Comparison of ENCODE assay signal across 8 cellular contexts in genomic region chr11:47399860-47400812, GRCh38. TPM values are rescaled to one million over a fixed set of nuclear protein-coding genes. Genes with fewer than 3 reads are reported as not detected.
A peak's percentile ranks its signal among the peaks of the same experiment; 100 is the strongest.
DNase-seq lines count a peak whose midpoint lies in the region; ATAC-seq and TF ChIP-seq lines count a peak whose summit lies in the region.

No MANE protein-coding gene starts in this region.

- TF ChIP-seq CTCF in WTC11 (IDR thresholded peaks at IDR 0.05), result no peak
- TF ChIP-seq CTCF in neutrophil (IDR thresholded peaks at IDR 0.05), result peak; percentile 24

- H3K27me3 Mint-ChIP-seq in WTC11 (ENCODE audit: low read depth), result no peaks in the 10 kb centered on the region

- H3K27ac ChIP-seq in BLaER1 (peak overlapping the region; percentile 90), neutrophil (peak overlapping the region; percentile 99)

- peak overlapping the region; percentile 77 for H3K9ac ChIP-seq in BLaER1

- ATAC-seq in GM19043 (IDR thresholded peaks at IDR 0.05; ENCODE audit: low read depth, unreplicated experiment) (peak; percentile 39), HG03280 (IDR thresholded peaks at IDR 0.05; ENCODE audit: unreplicated experiment) (peak; percentile 45), WTC11 (peak; percentile 69), esophagus mucosa (peak; percentile 70)

- POLR2A ChIA-PET in WTC11 (lab: Charles Lee), result interaction anchor here (0.6 to 1.5 kb wide), 7 partner anchors 17 to 579 kb away, joined by 3 to 10 read pairs (median 5); partner anchors contain the start of gene NR1H3

- no peaks in the 10 kb centered on the region for H3K9me3 ChIP-seq in BLaER1
- no peaks in the 10 kb centered on the region for H3K9me3 ChIP-seq in neutrophil

- CTCF ChIA-PET in WTC11 (lab: Charles Lee), result interaction anchor here (0.9 to 3.3 kb wide), 10 partner anchors 9 to 487 kb away, joined by 3 to 20 read pairs (median 5); no protein-coding TSS in a partner anchor

- H3K4me3 ChIP-seq in BLaER1, result peak overlapping the region; percentile 62
- H3K4me3 ChIP-seq in neutrophil (ENCODE audit: low read depth in 1 of 2, low read length in 1 of 2), result peak overlapping the region; percentile 78 to 92

- no peaks in the 10 kb centered on the region for H4K20me1 ChIP-seq in BLaER1

- no peaks in the 10 kb centered on the region for H3K9me3 Mint-ChIP-seq in WTC11

- DNase-seq in WTC11 (ENCODE audit: low spot score), result peak; percentile 46
- DNase-seq in middle frontal gyrus (ENCODE audit: extremely low spot score, low spot score), result no peak
- DNase-seq in NCI-H187 treated with DMSO at 0.1 percent for 48 hours (lab: John Stamatoyannopoulos, UW), result no peak

- peak overlapping the region; percentile 97 for H3K27ac Mint-ChIP-seq in WTC11

- H3K36me3 ChIP-seq in BLaER1 (no peaks in the 10 kb centered on the region), neutrophil (no peaks in the 10 kb centered on the region)

- H3K4me3 Mint-ChIP-seq in WTC11, result peak overlapping the region; percentile 79

- H3K27me3 ChIP-seq in BLaER1 (no peaks in the 10 kb centered on the region), neutrophil (no peaks in the 10 kb centered on the region)

- peaks cover 95% of the 10 kb centered on the region for H3K4me1 ChIP-seq in BLaER1
- peaks cover 79 to 82% of the 10 kb centered on the region in 2 experiments for H3K4me1 ChIP-seq in neutrophil (ENCODE audit: control insufficient read depth in 1 of 2, insufficient read depth in 1 of 2, low read depth in 1 of 2, low read length in 1 of 2)

- no peaks in the 10 kb centered on the region for H3K36me3 Mint-ChIP-seq in WTC11

- H3K4me2 ChIP-seq in BLaER1, result peak overlapping the region; percentile 97

- peaks cover 31% of the 10 kb centered on the region for H3K4me1 Mint-ChIP-seq in WTC11

TF ChIP-seq in WTC11, 78 proteins besides CTCF, POLR2A, EP300 and RAD21:
- TF ChIP-seq SMAD4 (CRISPR knock-in tag; IDR thresholded peaks at IDR 0.05) (no peak), ZNF281 (CRISPR knock-in tag; IDR thresholded peaks at IDR 0.05) (0 out of 2 replicates have a peak, but pooled peaks have one; percentile 17), ZNF512 (CRISPR knock-in tag; IDR thresholded peaks at IDR 0.05; ENCODE audit: borderline replicate concordance) (no peak), ZNF423 (CRISPR knock-in tag; IDR thresholded peaks at IDR 0.05) (peak; percentile 66; the same call in 1 of the 2 replicates), ZNF121 (CRISPR knock-in tag; IDR thresholded peaks at IDR 0.05) (peak; percentile 73; the same call in 1 of the 2 replicates), HMGXB4 (CRISPR knock-in tag; IDR thresholded peaks at IDR 0.05) (no peak), GTF2I (CRISPR knock-in tag; conservative IDR thresholded peaks at IDR 0.05) (peak; percentile 93), EMX1 (CRISPR knock-in tag; IDR thresholded peaks at IDR 0.05) (no peak)
TF ChIP-seq in WTC11: peak in this region for 4.

RNA-seq across cellular contexts. Expression of gene SLC39A13, which starts 8.3 kb away (rescaled TPM):
- total RNA-seq in WTC11 (2021) (32.8 to 38.2 TPM (median 35.1 TPM) in 3 replicates), esophagus mucosa (6.4 TPM)

RNA-seq across cellular contexts. Expression of gene SPI1, which starts 21.8 kb away (rescaled TPM):
- 0.21 to 0.59 TPM (median 0.39 TPM) in 3 replicates for total RNA-seq in WTC11 (2021)
- 2.2 TPM for total RNA-seq in esophagus mucosa

RNA-seq across cellular contexts. Expression of gene PSMC3, which starts 26.1 kb away (rescaled TPM):
- total RNA-seq in WTC11 (2021) (141 to 162 TPM (median 143 TPM) in 3 replicates), esophagus mucosa (88.2 TPM)

RNA-seq across cellular contexts. Expression of gene MYBPC3, which starts 47.6 kb away (rescaled TPM):
- total RNA-seq in WTC11 (2021) (0.07 TPM in 2 of 3 replicates, not detected in the other), esophagus mucosa (not detected)

RNA-seq across cellular contexts. Expression of gene RAPSN, which starts 48.8 kb away (rescaled TPM):
- total RNA-seq in WTC11 (2021), result 0.32 to 0.66 TPM (median 0.34 TPM) in 3 replicates
- 0.44 TPM for total RNA-seq in esophagus mucosa
